ENCODE assay signal across 9 cellular contexts in genomic region chr14:96843137-96843536, GRCh38.
"Had no signal": no experiment of that assay in that cellular context is flagged by ENCODE, and none has a peak within 500 bp of the region (broad histone marks: within the 10 kb centered on the region; RNA-seq: fewer than 3 reads in every experiment).

No MANE protein-coding gene starts in this region.

- H2AFZ ChIP-seq: GM23248 had no signal

- H3K9me3 ChIP-seq: HAP-1 had no signal

- H3K9ac ChIP-seq: GM23248 had no signal

- H3K27ac ChIP-seq: GM23248, HL-60 had no signal

- ATAC-seq: HCT116 had no signal

- H3K4me1 ChIP-seq: HAP-1 had no signal

- DNase-seq: GM23248, GOT3, H7, HFFc6, IMR-90, KBM-7 had no signal

- H3K4me3 ChIP-seq: GM23248, HAP-1 had no signal
